ENCODE assay signal across 9 cellular contexts in the genomic region with DNA sequence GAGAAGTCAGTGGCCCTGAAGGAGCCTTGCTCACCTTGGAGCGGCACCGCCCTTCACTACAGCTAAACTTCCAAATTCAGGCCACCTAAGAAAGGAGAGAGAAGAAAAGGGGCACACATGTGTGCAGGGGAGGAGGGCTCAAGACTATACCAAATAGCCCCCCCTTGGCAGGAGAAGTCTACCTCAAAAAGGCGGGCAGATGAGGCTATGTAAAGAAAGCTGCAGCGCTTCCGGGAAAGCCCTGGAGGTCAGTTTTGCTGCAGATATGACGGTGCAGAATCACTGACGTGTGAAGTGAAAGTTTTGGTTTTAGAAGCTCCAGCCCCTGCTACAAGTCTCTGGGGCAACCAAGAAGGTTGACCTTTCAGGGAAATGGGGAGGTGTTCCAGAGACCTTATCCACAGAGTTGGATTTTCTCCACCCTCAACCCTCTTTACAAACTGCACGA. TPM values are rescaled to one million over a fixed set of nuclear protein-coding genes. Genes with fewer than 3 reads are reported as not detected.
DNase-seq lines count a peak whose midpoint lies in the region; ATAC-seq, FAIRE-seq and TF ChIP-seq lines count a peak whose summit lies in the region.
"Had no signal": no experiment of that assay in that cellular context is flagged by ENCODE, and none has a peak within 500 bp of the region (broad histone marks: within the 10 kb centered on the region; RNA-seq: fewer than 3 reads in every experiment).

No MANE protein-coding gene starts in this region.

- H3K9me3 Mint-ChIP-seq in activated CD8-positive, alpha-beta T cell treated with anti-CD3 and anti-CD28 coated beads, Interleukin-2, amount 10 ng/mL, durations not matched to agents 7 days and 5 days (ENCODE audit: insufficient read depth), result no peaks in the 10 kb centered on the region
- H3K9me3 Mint-ChIP-seq in nephron progenitor cell, result no peaks in the 10 kb centered on the region

- H3K4me3 ChIP-seq in GM06990 (replicated peaks; ENCODE audit: low read depth, low read length), result peak overlapping the region; percentile 36; the same call in 1 of the 2 replicates
- H3K4me3 ChIP-seq: cardiac muscle cell had no signal

- H3K27me3 ChIP-seq in GM06990 (replicated peaks; ENCODE audit: control insufficient read depth, insufficient read depth, low read length), result no peaks in the 10 kb centered on the region
- H3K27me3 ChIP-seq: cardiac muscle cell had no signal

- POLR2A ChIA-PET in activated CD8-positive, alpha-beta T cell treated with anti-CD3 and anti-CD28 coated beads, Interleukin-2, amount 10 ng/mL, durations not matched to agents 7 days and 5 days (lab: Charles Lee), result interaction anchor here (0.6 to 6.6 kb wide), 8 partner anchors 8 to 124 kb away, joined by 3 to 177 read pairs (median 4); a partner anchor contains a TSS

- TF ChIP-seq CTCF in GM06990 (IDR thresholded peaks at IDR 0.05; ENCODE audit: insufficient read depth, low read length, poor library complexity, severe bottlenecking) (no peak), nephron progenitor cell (IDR thresholded peaks at IDR 0.05) (no peak)

- H3K27ac Mint-ChIP-seq in activated CD8-positive, alpha-beta T cell treated with anti-CD3 and anti-CD28 coated beads, Interleukin-2, amount 10 ng/mL, durations not matched to agents 7 days and 5 days, result peak overlapping the region; percentile 87
- H3K27ac Mint-ChIP-seq in nephron progenitor cell, result peak overlapping the region; percentile 0

- CTCF ChIA-PET in activated CD8-positive, alpha-beta T cell treated with anti-CD3 and anti-CD28 coated beads, Interleukin-2, amount 10 ng/mL, durations not matched to agents 7 days and 5 days (lab: Charles Lee), result interaction anchor here (0.8 to 2.7 kb wide), 11 partner anchors 8 to 64 kb away, joined by 3 to 14 read pairs (median 4); no protein-coding TSS in a partner anchor

- no peak for FAIRE-seq in HTR-8/SVneo (lab: Jason Lieb, UNC)

- no peaks in the 10 kb centered on the region for H3K36me3 ChIP-seq in GM06990 (ENCODE audit: control insufficient read depth, insufficient read depth, low read length)
- H3K36me3 ChIP-seq: cardiac muscle cell had no signal

- peaks cover 65% of the 10 kb centered on the region for H3K4me1 Mint-ChIP-seq in activated CD8-positive, alpha-beta T cell treated with anti-CD3 and anti-CD28 coated beads, Interleukin-2, amount 10 ng/mL, durations not matched to agents 7 days and 5 days (ENCODE audit: low read depth)
- peaks cover 77% of the 10 kb centered on the region for H3K4me1 Mint-ChIP-seq in nephron progenitor cell

- no peaks in the 10 kb centered on the region for H3K27me3 Mint-ChIP-seq in activated CD8-positive, alpha-beta T cell treated with anti-CD3 and anti-CD28 coated beads, Interleukin-2, amount 10 ng/mL, durations not matched to agents 7 days and 5 days (ENCODE audit: low read depth)
- H3K27me3 Mint-ChIP-seq in nephron progenitor cell (ENCODE audit: low read depth, poor library complexity), result no peaks in the 10 kb centered on the region

- peak overlapping the region; percentile 46 for H3K4me3 Mint-ChIP-seq in activated CD8-positive, alpha-beta T cell treated with anti-CD3 and anti-CD28 coated beads, Interleukin-2, amount 10 ng/mL, durations not matched to agents 7 days and 5 days
- H3K4me3 Mint-ChIP-seq in nephron progenitor cell, result peak overlapping the region; percentile 54

- H3K36me3 Mint-ChIP-seq in activated CD8-positive, alpha-beta T cell treated with anti-CD3 and anti-CD28 coated beads, Interleukin-2, amount 10 ng/mL, durations not matched to agents 7 days and 5 days (ENCODE audit: low read depth), result peaks cover 24% of the 10 kb centered on the region
- no peaks in the 10 kb centered on the region for H3K36me3 Mint-ChIP-seq in nephron progenitor cell (ENCODE audit: low read depth)

- peak; percentile 31 for ATAC-seq in GM21619 (IDR thresholded peaks at IDR 0.05; ENCODE audit: unreplicated experiment)
- ATAC-seq in activated CD8-positive, alpha-beta T cell treated with anti-CD3 and anti-CD28 coated beads, Interleukin-2, amount 10 ng/mL, durations not matched to agents 7 days and 5 days, result no peak

- DNase-seq in GM06990 (ENCODE audit: extremely low read depth, insufficient read length), result peak; percentile 72
- peak; percentile 62 for DNase-seq in activated CD8-positive, alpha-beta T cell treated with anti-CD3 and anti-CD28 coated beads, Interleukin-2, amount 10 ng/mL, durations not matched to agents 7 days and 5 days
- no peak for DNase-seq in nephron progenitor cell
- no peak for DNase-seq in A172 (ENCODE audit: low spot score)
- no peak for DNase-seq in HTR-8/SVneo (ENCODE audit: insufficient read length, low spot score)
- DNase-seq in NCI-H345 treated with DMSO at 0.1 percent for 48 hours (lab: John Stamatoyannopoulos, UW; ENCODE audit: unreplicated experiment), result no peak
- DNase-seq in COLO829 (ENCODE audit: low spot score), result no peak

RNA-seq across cellular contexts. Expression of a gene that starts 48.2 kb away (rescaled TPM):
- total RNA-seq in activated CD8-positive, alpha-beta T cell treated with anti-CD3 and anti-CD28 coated beads, Interleukin-2, amount 10 ng/mL, durations not matched to agents 7 days and 5 days, result 10 to 100 TPM; 24.4 to 25.6 TPM
- total RNA-seq in A172 (2014; rRNA removed; shearing (Covaris generic)), result 35.1 and 36.0 TPM in 2 replicates

Comparison
In these comparisons a context has a peak if more than half of its experiments do, and no peak if none do; other contexts are left out.
1. DNase-seq: peak in GM06990 (single experiment) and activated CD8-positive, alpha-beta T cell treated with anti-CD3 and anti-CD28 coated beads, Interleukin-2, amount 10 ng/mL, durations not matched to agents 7 days and 5 days (single experiment); none in nephron progenitor cell (single experiment), A172 (single experiment), HTR-8/SVneo (single experiment), NCI-H345 treated with DMSO at 0.1 percent for 48 hours (single experiment) and COLO829 (single experiment).